Comparison of ENCODE assay signal across 13 cellular contexts in genomic region chr4:129264008-129264657, GRCh38.
A peak's percentile ranks its signal among the peaks of the same experiment; 100 is the strongest.
DNase-seq lines count a peak whose midpoint lies in the region; ATAC-seq and TF ChIP-seq lines count a peak whose summit lies in the region.
"Had no signal": no experiment of that assay in that cellular context is flagged by ENCODE, and none has a peak within 500 bp of the region (broad histone marks: within the 10 kb centered on the region; RNA-seq: fewer than 3 reads in every experiment).

No MANE protein-coding gene starts in this region.

- H3K4me1 Mint-ChIP-seq in activated CD4-positive, alpha-beta memory T cell treated with anti-CD3 and anti-CD28 coated beads for 36 hours (ENCODE audit: low read depth): peaks cover 9% of the 10 kb centered on the region

- H4K20me1 ChIP-seq in PC-3 (ENCODE audit: low read length): no peaks in the 10 kb centered on the region

- H3F3A ChIP-seq in PC-3 (ENCODE audit: low read length, unreplicated experiment): no peaks in the 10 kb centered on the region

- CTCF ChIA-PET in activated CD4-positive, alpha-beta memory T cell treated with anti-CD3 and anti-CD28 coated beads for 36 hours (lab: Charles Lee): no interaction called here
- CTCF ChIA-PET in PC-3 (lab: Charles Lee): interaction anchor here (0.6 kb wide), 1 partner anchor 168 kb away, joined by 3 read pairs; the partner anchor contains the start of gene C4orf33

- no peaks in the 10 kb centered on the region for H3K36me3 Mint-ChIP-seq in activated CD4-positive, alpha-beta memory T cell treated with anti-CD3 and anti-CD28 coated beads for 36 hours
- H3K36me3 Mint-ChIP-seq: activated naive CD4-positive, alpha-beta T cell treated with anti-CD3 and anti-CD28 coated beads, Interleukin-2, amount 50 U/mL, for 24 hours had no signal

- BruUV-seq in PC-3 (replicated peaks; lab: Mats Ljungman, UMichigan): no TSS peak

- no peaks in the 10 kb centered on the region for H3K9me3 Mint-ChIP-seq in activated CD4-positive, alpha-beta memory T cell treated with anti-CD3 and anti-CD28 coated beads for 36 hours
- H3K9me3 Mint-ChIP-seq: activated naive CD4-positive, alpha-beta T cell treated with anti-CD3 and anti-CD28 coated beads, Interleukin-2, amount 50 U/mL, for 24 hours had no signal

- H3K4me3 Mint-ChIP-seq in activated CD4-positive, alpha-beta memory T cell treated with anti-CD3 and anti-CD28 coated beads for 36 hours: no peak overlapping the region
- H3K4me3 Mint-ChIP-seq: activated naive CD4-positive, alpha-beta T cell treated with anti-CD3 and anti-CD28 coated beads, Interleukin-2, amount 50 U/mL, for 24 hours had no signal

- no peak overlapping the region for H3K27ac Mint-ChIP-seq in activated CD4-positive, alpha-beta memory T cell treated with anti-CD3 and anti-CD28 coated beads for 36 hours
- H3K27ac Mint-ChIP-seq: activated naive CD4-positive, alpha-beta T cell treated with anti-CD3 and anti-CD28 coated beads, Interleukin-2, amount 50 U/mL, for 24 hours had no signal

- peak; percentile 96 for ATAC-seq in GM19452 (IDR thresholded peaks at IDR 0.05; ENCODE audit: unreplicated experiment)
- ATAC-seq in HG03039 (IDR thresholded peaks at IDR 0.05; ENCODE audit: unreplicated experiment): peak; percentile 99
- ATAC-seq in RWPE2 (ENCODE audit: low read depth): peak; percentile 33; the same call in 2 of the 3 replicates
- ATAC-seq in PC-3: no peak

- H3K27me3 Mint-ChIP-seq in activated CD4-positive, alpha-beta memory T cell treated with anti-CD3 and anti-CD28 coated beads for 36 hours: no peaks in the 10 kb centered on the region

- intact Hi-C loops in activated CD4-positive, alpha-beta memory T cell treated with anti-CD3 and anti-CD28 coated beads for 36 hours (cut with micrococcal nuclease): no loop called here
- intact Hi-C loops in PC-3 (cut with micrococcal nuclease): no loop called here

- H3K4me3 ChIP-seq in RWPE2 (ENCODE audit: severe bottlenecking) (no peak overlapping the region), PC-3 (ENCODE audit: low read length) (no peak overlapping the region)
- H3K4me3 ChIP-seq: HAP-1, lung had no signal

- H3K9me2 ChIP-seq in PC-3 (replicated peaks; ENCODE audit: low read length): no peaks in the 10 kb centered on the region

- H3K79me2 ChIP-seq in PC-3 (ENCODE audit: low read length): no peaks in the 10 kb centered on the region

- H3K36me3 ChIP-seq in RWPE2 (ENCODE audit: low read depth) (no peaks in the 10 kb centered on the region), PC-3 (ENCODE audit: low read depth, low read length) (no peaks in the 10 kb centered on the region)
- H3K36me3 ChIP-seq: HAP-1 had no signal

- H3K9me3 ChIP-seq in RWPE2 (ENCODE audit: severe bottlenecking) (no peaks in the 10 kb centered on the region), PC-3 (ENCODE audit: low read length) (no peaks in the 10 kb centered on the region)
- H3K9me3 ChIP-seq: HAP-1 had no signal

- DNase-seq in GM10266 (ENCODE audit: extremely low spot score) (peak; percentile 46), RWPE2 (ENCODE audit: low spot score) (no peak), DMS53 (lab: John Stamatoyannopoulos, UW) (no peak), PC-3 (no peak)
- no peak for DNase-seq in activated CD4-positive, alpha-beta memory T cell treated with anti-CD3 and anti-CD28 coated beads for 36 hours
- DNase-seq in stimulated activated CD4-positive, alpha-beta T cell treated with anti-CD3 and anti-CD28 coated beads, Interleukin-4, amount 100 ng/mL, for 24 hours: no peak
- DNase-seq: NCI-H187 treated with DMSO at 0.1 percent for 48 hours, trophoblast cell had no signal

- H2AFZ ChIP-seq in PC-3 (ENCODE audit: low read length): no peak overlapping the region

- H3K9ac ChIP-seq in PC-3 (ENCODE audit: low read length): no peak overlapping the region

- H3K27me3 ChIP-seq in RWPE2 (ENCODE audit: insufficient read depth, poor library complexity, severe bottlenecking) (peaks cover 4% of the 10 kb centered on the region), PC-3 (ENCODE audit: low read length) (no peaks in the 10 kb centered on the region)

- TF ChIP-seq CTCF in GM10266 (IDR thresholded peaks at IDR 0.05; ENCODE audit: control insufficient read depth, insufficient read depth, low read depth, missing control alignments) (no peak), RWPE2 (IDR thresholded peaks at IDR 0.05; ENCODE audit: poor library complexity, severe bottlenecking) (no peak), PC-3 (conservative IDR thresholded peaks at IDR 0.05; ENCODE audit: low read depth, low read length) (no peak)

- no peak overlapping the region for H3K4me2 ChIP-seq in PC-3 (ENCODE audit: low read length)

- POLR2A ChIA-PET in activated CD4-positive, alpha-beta memory T cell treated with anti-CD3 and anti-CD28 coated beads for 36 hours (lab: Charles Lee): no interaction called here
- POLR2A ChIA-PET in PC-3 (lab: Charles Lee; ENCODE audit: unreplicated experiment): no interaction called here

- no peak overlapping the region for H3K27ac ChIP-seq in RWPE2 (ENCODE audit: poor library complexity, severe bottlenecking)
- H3K27ac ChIP-seq in PC-3 (ENCODE audit: low read length): no peak overlapping the region

- H3K4me1 ChIP-seq in RWPE2 (ENCODE audit: insufficient read depth, poor library complexity, severe bottlenecking) (no peaks in the 10 kb centered on the region), PC-3 (ENCODE audit: insufficient read depth, low read length) (no peaks in the 10 kb centered on the region)
